Comparison of ENCODE assay signal across 24 cellular contexts in genomic region chr16:66714062-66714461, GRCh38.
"Had no signal": no experiment of that assay in that cellular context is flagged by ENCODE, and none has a peak within 500 bp of the region (broad histone marks: within the 10 kb centered on the region; RNA-seq: fewer than 3 reads in every experiment).

No MANE protein-coding gene starts in this region.

- H3K36me3 Mint-ChIP-seq: stimulated activated memory B cell treated with anti-CD40 and anti-IgM and Interleukin-4, amounts not matched to agents 10 μg/mL and 1 μg/mL and 100 μg/mL, for 72 hours had no signal

- H3K27ac Mint-ChIP-seq: immature natural killer cell; naive B cell; nephron; stimulated activated memory B cell treated with anti-CD40 and anti-IgM and Interleukin-4, amounts not matched to agents 10 μg/mL and 1 μg/mL and 100 μg/mL, for 72 hours; stimulated activated naive CD8-positive, alpha-beta T cell treated with anti-CD3 and anti-CD28 coated beads, Interleukin-15, Interleukin-2, amounts not matched to agents 100 ng/mL and 50 ng/mL, for 24 hours had no signal

- H3K4me3 Mint-ChIP-seq: immature natural killer cell; naive B cell; nephron; stimulated activated memory B cell treated with anti-CD40 and anti-IgM and Interleukin-4, amounts not matched to agents 10 μg/mL and 1 μg/mL and 100 μg/mL, for 72 hours; stimulated activated naive CD8-positive, alpha-beta T cell treated with anti-CD3 and anti-CD28 coated beads, Interleukin-15, Interleukin-2, amounts not matched to agents 100 ng/mL and 50 ng/mL, for 24 hours had no signal

- DNase-seq: dermis blood vessel endothelial cell; erythroblast; foreskin melanocyte; heart left ventricle; immature natural killer cell; kidney; left cardiac atrium; left ventricle myocardium inferior; lower lobe of right lung; mesenchymal stem cell; midbrain; naive B cell; occipital lobe; pancreas; right cardiac atrium; spleen; stimulated activated CD4-positive, alpha-beta T cell treated with anti-CD3 and anti-CD28 coated beads, Interleukin-15, amount 100 ng/mL, for 24 hours; stimulated activated CD4-positive, alpha-beta T cell treated with anti-CD3 and anti-CD28 coated beads, Interleukin-1b, Interleukin-23, amount 100 ng/mL, for 48 hours; stimulated activated CD4-positive, alpha-beta T cell treated with anti-CD3 and anti-CD28 coated beads, Interleukin-4, amount 100 ng/mL, for 24 hours; tibial artery had no signal

- H3K4me1 Mint-ChIP-seq: immature natural killer cell; naive B cell; stimulated activated memory B cell treated with anti-CD40 and anti-IgM and Interleukin-4, amounts not matched to agents 10 μg/mL and 1 μg/mL and 100 μg/mL, for 72 hours had no signal

- H3K9me3 ChIP-seq: lower lobe of right lung, pancreas had no signal

- H3K27ac ChIP-seq: heart left ventricle, left ventricle myocardium inferior, lower lobe of right lung, pancreas, spleen had no signal

- H3K36me3 ChIP-seq: pancreas had no signal

- H3K4me1 ChIP-seq: lower lobe of right lung, pancreas had no signal

- H3K27me3 Mint-ChIP-seq: progenitor cell of endocrine pancreas had no signal

- H3K9me3 Mint-ChIP-seq: immature natural killer cell; stimulated activated memory B cell treated with anti-CD40 and anti-IgM and Interleukin-4, amounts not matched to agents 10 μg/mL and 1 μg/mL and 100 μg/mL, for 72 hours; stimulated activated naive CD8-positive, alpha-beta T cell treated with anti-CD3 and anti-CD28 coated beads, Interleukin-15, Interleukin-2, amounts not matched to agents 100 ng/mL and 50 ng/mL, for 24 hours had no signal

- ATAC-seq: heart left ventricle; left cardiac atrium; lower lobe of right lung; right cardiac atrium; stimulated activated memory B cell treated with anti-CD40 and anti-IgM and Interleukin-4, amounts not matched to agents 10 μg/mL and 1 μg/mL and 100 μg/mL, for 72 hours had no signal

- H3K27me3 ChIP-seq: heart left ventricle, pancreas, spleen, tibial artery had no signal

- H3K4me3 ChIP-seq: heart left ventricle, left ventricle myocardium inferior, lower lobe of right lung, pancreas, spleen, tibial artery had no signal
